ENCODE assay signal across 22 cellular contexts in the genomic region with DNA sequence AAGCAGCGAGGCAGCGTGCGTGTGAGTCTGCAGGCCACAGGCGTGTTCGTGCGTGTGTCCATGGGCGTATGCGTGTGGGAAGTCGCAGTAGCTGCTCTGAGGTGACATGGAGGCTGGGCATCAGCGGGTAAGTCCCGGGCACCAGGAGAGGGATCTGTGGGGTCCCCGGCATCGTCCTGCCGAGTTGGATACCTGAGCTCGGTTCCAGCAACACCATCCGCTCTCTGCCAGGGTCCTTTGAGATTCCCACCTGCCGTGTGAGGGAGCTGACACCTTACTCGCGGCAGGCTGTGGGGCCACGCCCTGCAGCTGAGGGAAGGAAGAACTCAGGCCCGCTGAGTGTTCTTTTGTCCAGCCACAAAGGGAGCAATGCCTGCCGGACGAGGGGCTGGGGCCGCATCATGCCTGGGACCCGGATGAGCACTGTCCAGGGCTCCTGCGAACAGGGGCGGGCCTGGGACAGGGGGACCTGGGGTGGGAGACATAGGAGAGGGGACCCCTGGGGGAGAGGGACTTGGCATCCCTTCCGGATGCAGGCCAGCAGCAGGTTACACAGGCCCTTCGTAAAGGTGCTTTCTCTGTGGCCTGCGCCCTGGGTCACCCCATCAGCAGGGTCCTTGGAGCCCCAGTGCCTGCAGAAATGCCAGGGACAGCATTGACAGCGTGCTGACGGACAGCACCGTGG. TPM values are rescaled to one million over a fixed set of nuclear protein-coding genes. Genes with fewer than 3 reads are reported as not detected.
A peak's percentile ranks its signal among the peaks of the same experiment; 100 is the strongest.
DNase-seq lines count a peak whose midpoint lies in the region; ATAC-seq and TF ChIP-seq lines count a peak whose summit lies in the region.
"Had no signal": no experiment of that assay in that cellular context is flagged by ENCODE, and none has a peak within 500 bp of the region (broad histone marks: within the 10 kb centered on the region; RNA-seq: fewer than 3 reads in every experiment).

No MANE protein-coding gene starts in this region.

- CTCF ChIA-PET in Caco-2 (lab: Charles Lee) = no interaction called here

- no peak overlapping the region for H3K4me3 ChIP-seq in effector memory CD4-positive, alpha-beta T cell (ENCODE audit: insufficient read depth, low read depth, low read length, poor library complexity, severe bottlenecking)
- peak overlapping the region; percentile 13 to 54 for H3K4me3 ChIP-seq in neutrophil (ENCODE audit: low read depth in 1 of 2, low read length in 1 of 2)
- no peak overlapping the region for H3K4me3 ChIP-seq in Caco-2 (ENCODE audit: low read depth, low read length)
- H3K4me3 ChIP-seq: body of pancreas, coronary artery, heart left ventricle, left ventricle myocardium inferior, ovary had no signal

- DNase-seq in T-helper 2 cell treated with Interferon-gamma antibody and Interleukin-4, amounts not matched to agents 5 μg/mL and 100 μg/mL, for 36 hours (ENCODE audit: low spot score) = no peak
- DNase-seq in T-helper 2 cell = no peak
- peak; percentile 9 for DNase-seq in COLO668 (lab: John Stamatoyannopoulos, UW; ENCODE audit: unreplicated experiment)
- no peak for DNase-seq in effector memory CD4-positive, alpha-beta T cell
- DNase-seq in Caco-2 = no peak
- DNase-seq: 8988T; activated naive CD4-positive, alpha-beta T cell treated with anti-CD3 and anti-CD28 coated beads, Interleukin-2, amount 50 U/mL, for 16 hours; H9; left ventricle myocardium inferior; NCI-H1048; NCI-H526; ovary; SW 1271; trophoblast cell had no signal

- peak overlapping the region; percentile 72 for H3K27ac Mint-ChIP-seq in T-helper 2 cell treated with Interferon-gamma antibody and Interleukin-4, amounts not matched to agents 5 μg/mL and 100 μg/mL, for 36 hours
- H3K27ac Mint-ChIP-seq in Caco-2 (ENCODE audit: unreplicated experiment) = no peak overlapping the region
- H3K27ac Mint-ChIP-seq: H9; stimulated activated naive CD8-positive, alpha-beta T cell treated with anti-CD3 and anti-CD28 coated beads, Interleukin-15, Interleukin-2, amounts not matched to agents 100 ng/mL and 50 ng/mL, for 24 hours had no signal

- intact Hi-C loops in Caco-2 (cut with micrococcal nuclease; ENCODE audit: unreplicated experiment) = no loop called here

- H3K4me1 Mint-ChIP-seq in T-helper 2 cell treated with Interferon-gamma antibody and Interleukin-4, amounts not matched to agents 5 μg/mL and 100 μg/mL, for 36 hours (ENCODE audit: low read depth) = peaks cover 26% of the 10 kb centered on the region
- H3K4me1 Mint-ChIP-seq in Caco-2 (ENCODE audit: low read depth, unreplicated experiment) = peaks cover 13% of the 10 kb centered on the region

- BruUV-seq in Caco-2 (replicated peaks; lab: Mats Ljungman, UMichigan) = no TSS peak

- H3K27me3 Mint-ChIP-seq in T-helper 2 cell treated with Interferon-gamma antibody and Interleukin-4, amounts not matched to agents 5 μg/mL and 100 μg/mL, for 36 hours (ENCODE audit: low read depth) = no peaks in the 10 kb centered on the region
- H3K27me3 Mint-ChIP-seq in Caco-2 (ENCODE audit: insufficient read depth, unreplicated experiment) = no peaks in the 10 kb centered on the region
- H3K27me3 Mint-ChIP-seq: stimulated activated naive CD8-positive, alpha-beta T cell treated with anti-CD3 and anti-CD28 coated beads, Interleukin-15, Interleukin-2, amounts not matched to agents 100 ng/mL and 50 ng/mL, for 24 hours had no signal

- H3K9me3 Mint-ChIP-seq in T-helper 2 cell treated with Interferon-gamma antibody and Interleukin-4, amounts not matched to agents 5 μg/mL and 100 μg/mL, for 36 hours = no peaks in the 10 kb centered on the region
- no peaks in the 10 kb centered on the region for H3K9me3 Mint-ChIP-seq in Caco-2 (ENCODE audit: unreplicated experiment)
- H3K9me3 Mint-ChIP-seq: H9; stimulated activated naive CD8-positive, alpha-beta T cell treated with anti-CD3 and anti-CD28 coated beads, Interleukin-15, Interleukin-2, amounts not matched to agents 100 ng/mL and 50 ng/mL, for 24 hours had no signal

- H3K4me1 ChIP-seq in effector memory CD4-positive, alpha-beta T cell (ENCODE audit: control insufficient read depth, insufficient read depth, low read length, poor library complexity, severe bottlenecking) = peaks cover 53% of the 10 kb centered on the region
- H3K4me1 ChIP-seq in neutrophil (ENCODE audit: control insufficient read depth in 1 of 2, insufficient read depth in 1 of 2, low read depth in 1 of 2, low read length in 1 of 2) (peaks cover 40 to 61% of the 10 kb centered on the region in 2 experiments), Caco-2 (peaks cover 21% of the 10 kb centered on the region)

- ATAC-seq in GM21526 (IDR thresholded peaks at IDR 0.05; ENCODE audit: low FRiP score, unreplicated experiment) (no peak), GM18517 (IDR thresholded peaks at IDR 0.05; ENCODE audit: unreplicated experiment) (no peak)
- ATAC-seq: body of pancreas had no signal

- H3K27me3 ChIP-seq in effector memory CD4-positive, alpha-beta T cell (replicated peaks; ENCODE audit: control insufficient read depth, insufficient read depth, low read length, poor library complexity, severe bottlenecking) = no peaks in the 10 kb centered on the region
- H3K27me3 ChIP-seq in neutrophil (peaks cover 16% of the 10 kb centered on the region), Caco-2 (replicated peaks; ENCODE audit: control insufficient read depth, insufficient read depth, low read length) (no peaks in the 10 kb centered on the region)
- H3K27me3 ChIP-seq: body of pancreas had no signal

- H3K4me3 Mint-ChIP-seq in T-helper 2 cell treated with Interferon-gamma antibody and Interleukin-4, amounts not matched to agents 5 μg/mL and 100 μg/mL, for 36 hours = peak overlapping the region; percentile 71
- no peak overlapping the region for H3K4me3 Mint-ChIP-seq in Caco-2 (ENCODE audit: unreplicated experiment)
- H3K4me3 Mint-ChIP-seq: H9; stimulated activated naive CD8-positive, alpha-beta T cell treated with anti-CD3 and anti-CD28 coated beads, Interleukin-15, Interleukin-2, amounts not matched to agents 100 ng/mL and 50 ng/mL, for 24 hours had no signal

- TF ChIP-seq CTCF in neutrophil (IDR thresholded peaks at IDR 0.05) (no peak), Caco-2 (IDR thresholded peaks at IDR 0.05; ENCODE audit: insufficient read depth in 1 of 2, low read depth in 1 of 2, low read length in 1 of 2, severe bottlenecking in 1 of 2, unreplicated experiment in 1 of 2) (no peak)

- POLR2A ChIA-PET in Caco-2 (lab: Charles Lee) = interaction anchor here (0.6 kb wide), 1 partner anchor 993 kb away, joined by 3 read pairs; no protein-coding TSS in a partner anchor

- H3K9me3 ChIP-seq in effector memory CD4-positive, alpha-beta T cell (ENCODE audit: control insufficient read depth, low read length) = no peaks in the 10 kb centered on the region
- H3K9me3 ChIP-seq in neutrophil (no peaks in the 10 kb centered on the region), Caco-2 (no peaks in the 10 kb centered on the region)
- H3K9me3 ChIP-seq: body of pancreas, heart left ventricle, left ventricle myocardium inferior, ovary had no signal

- peaks cover 2% of the 10 kb centered on the region for H3K36me3 Mint-ChIP-seq in T-helper 2 cell treated with Interferon-gamma antibody and Interleukin-4, amounts not matched to agents 5 μg/mL and 100 μg/mL, for 36 hours (ENCODE audit: low read depth)
- H3K36me3 Mint-ChIP-seq in Caco-2 (ENCODE audit: insufficient read depth, unreplicated experiment) = peaks cover 6% of the 10 kb centered on the region

- peaks cover 13% of the 10 kb centered on the region for H3K36me3 ChIP-seq in effector memory CD4-positive, alpha-beta T cell (ENCODE audit: control insufficient read depth, insufficient read depth, low read length)
- H3K36me3 ChIP-seq in neutrophil (peaks cover 26% of the 10 kb centered on the region), Caco-2 (ENCODE audit: control insufficient read depth, insufficient read depth, low read length) (no peaks in the 10 kb centered on the region)
- H3K36me3 ChIP-seq: ovary had no signal

- H3K27ac ChIP-seq in effector memory CD4-positive, alpha-beta T cell (ENCODE audit: insufficient read depth, low read length, poor library complexity, severe bottlenecking) = peak overlapping the region; percentile 56
- peak overlapping the region; percentile 100 for H3K27ac ChIP-seq in neutrophil
- H3K27ac ChIP-seq: body of pancreas, coronary artery, left ventricle myocardium inferior, ovary, VCaP had no signal

RNA-seq across cellular contexts. Expression of a gene that starts 5.0 kb away (rescaled TPM):
- total RNA-seq in Caco-2 (2022) = 3.5 TPM in 2 replicates

RNA-seq across cellular contexts. Expression of a gene that starts 14.9 kb away (rescaled TPM):
- 37.3 and 40.4 TPM in 2 replicates for total RNA-seq in Caco-2 (2022)

RNA-seq across cellular contexts. Expression of a gene that starts 15.0 kb away (rescaled TPM):
- 44.3 and 54.9 TPM in 2 replicates for total RNA-seq in Caco-2 (2022)

RNA-seq across cellular contexts. Expression of a gene that starts 28.4 kb away (rescaled TPM):
- total RNA-seq in Caco-2 (2022) = 127 and 141 TPM in 2 replicates

RNA-seq across cellular contexts. Expression of a gene that starts 40.4 kb away (rescaled TPM):
- total RNA-seq in Caco-2 (2022) = 351 and 377 TPM in 2 replicates

Comparison
In these comparisons a context has a peak if more than half of its experiments do, and no peak if none do; other contexts are left out.
1. H3K4me3 ChIP-seq: peak in neutrophil (2 of 2); none in effector memory CD4-positive, alpha-beta T cell (single experiment) and Caco-2 (single experiment).